Comparison of ENCODE assay signal across 21 cellular contexts in genomic region chr14:64201931-64202330, GRCh38.
DNase-seq lines count a peak whose midpoint lies in the region; ATAC-seq and TF ChIP-seq lines count a peak whose summit lies in the region.
"Had no signal": no experiment of that assay in that cellular context is flagged by ENCODE, and none has a peak within 500 bp of the region (broad histone marks: within the 10 kb centered on the region; RNA-seq: fewer than 3 reads in every experiment).

No MANE protein-coding gene starts in this region.

- H4K8ac ChIP-seq in H9 (replicated peaks; ENCODE audit: insufficient read length, low read depth, low read length) = no peak overlapping the region

- no peaks in the 10 kb centered on the region for H3K79me2 ChIP-seq in H9 (ENCODE audit: insufficient read depth, low read length)

- no peak overlapping the region for H3K56ac ChIP-seq in H9 (ENCODE audit: insufficient read length, low read depth, low read length)

- H3K9me3 ChIP-seq in H9 (ENCODE audit: control insufficient read depth, low read depth, low read length) (no peaks in the 10 kb centered on the region), body of pancreas (no peaks in the 10 kb centered on the region), thyroid gland (no peaks in the 10 kb centered on the region), prostate gland (no peaks in the 10 kb centered on the region)
- H3K9me3 ChIP-seq: MG63 had no signal

- no peak overlapping the region for H2BK20ac ChIP-seq in H9 (ENCODE audit: low read depth, low read length, poor library complexity, severe bottlenecking)

- no peak overlapping the region for H3K23ac ChIP-seq in H9 (ENCODE audit: insufficient read length, low read depth, low read length)

- H3K79me1 ChIP-seq in H9 (ENCODE audit: insufficient read depth, low read depth, low read length, poor library complexity, severe bottlenecking) = no peaks in the 10 kb centered on the region

- H3K4me3 ChIP-seq in body of pancreas (no peak overlapping the region), thyroid gland (replicated peaks in 1 of 3) (no peak overlapping the region), prostate gland (no peak overlapping the region)
- H3K4me3 ChIP-seq: MG63 had no signal

- no peak overlapping the region for H2BK5ac ChIP-seq in H9 (ENCODE audit: insufficient read length, low read length)

- no peak overlapping the region for H3K4me2 ChIP-seq in H9 (ENCODE audit: insufficient read depth, insufficient read length, low read length)

- H4K91ac ChIP-seq in H9 (ENCODE audit: insufficient read length, low read depth, low read length) = no peak overlapping the region

- H3K23me2 ChIP-seq in H9 (ENCODE audit: insufficient read length, low read depth, low read length, poor library complexity, severe bottlenecking) = peaks cover 1% of the 10 kb centered on the region

- H2BK12ac ChIP-seq in H9 (ENCODE audit: insufficient read length, low read depth, low read length) = no peak overlapping the region

- no peak overlapping the region for H3K4me3 Mint-ChIP-seq in H9
- H3K4me3 Mint-ChIP-seq: CD8-positive, alpha-beta memory T cell had no signal

- no peak overlapping the region; the same call in 1 of the 2 replicates for H3K14ac ChIP-seq in H9 (ENCODE audit: insufficient read depth, low read length)

- H3K18ac ChIP-seq in H9 (ENCODE audit: insufficient read length, low read depth, low read length) = no peak overlapping the region

- no peaks in the 10 kb centered on the region for H3K27me3 ChIP-seq in H9 (ENCODE audit: insufficient read depth, low read length)
- no peaks in the 10 kb centered on the region for H3K27me3 ChIP-seq in body of pancreas
- H3K27me3 ChIP-seq in thyroid gland = no peaks in the 10 kb centered on the region
- H3K27me3 ChIP-seq in prostate gland (replicated peaks; ENCODE audit: insufficient read depth) = no peaks in the 10 kb centered on the region
- H3K27me3 ChIP-seq: MG63 had no signal

- H4K5ac ChIP-seq in H9 (ENCODE audit: insufficient read length, low read depth, low read length) = no peak overlapping the region

- no peak overlapping the region for H3K9ac ChIP-seq in H9 (ENCODE audit: extremely low read depth, insufficient read length, low read length)

- H2AK5ac ChIP-seq in H9 (ENCODE audit: insufficient read length, low read length) = no peak overlapping the region

- intact Hi-C loops in body of pancreas (cut with DNase I) (no loop called here), thyroid gland (cut with DNase I) (no loop called here), prostate gland (cut with DNase I) (no loop called here)

- no peak for ATAC-seq in body of pancreas
- ATAC-seq: HCT116 had no signal

- H3K9me3 Mint-ChIP-seq in H9 = no peaks in the 10 kb centered on the region; a peak in 1 of 5 replicates
- H3K9me3 Mint-ChIP-seq: CD8-positive, alpha-beta memory T cell had no signal

- peaks cover 49 to 50% of the 10 kb centered on the region in 2 experiments for H3K4me1 Mint-ChIP-seq in H9

- no peak overlapping the region for H3T11ph ChIP-seq in H9 (ENCODE audit: low read length)

- WGBS in H9 (ENCODE audit: extremely low coverage, insufficient read length, low lambda C conversion rate) = no CpG with 5 or more reads among the region's 15 CpGs
- 93 to 94% methylated on average over 15 of the region's 15 CpGs for WGBS in body of pancreas, 2 donors
- 83 to 91% methylated on average over 15 of the region's 15 CpGs for WGBS in thyroid gland, 2 donors
- WGBS in prostate gland = 85% methylated on average over 15 of the region's 15 CpGs

- DNase-seq in NCI-H2171 (lab: John Stamatoyannopoulos, UW) (peak; percentile 23), NCI-H2171 treated with DMSO at 0.1 percent for 48 hours (lab: John Stamatoyannopoulos, UW) (no peak), H9 (no peak), body of pancreas (no peak), thyroid gland (no peak), prostate gland (ENCODE audit: low spot score) (no peak), NCI-H510A (lab: John Stamatoyannopoulos, UW) (no peak)
- DNase-seq in activated T-cell treated with anti-CD3 and anti-CD28 coated beads, Interleukin-2, amount 50 U/mL, for 1 hour = no peak
- DNase-seq: ACHN; CD8-positive, alpha-beta memory T cell; DMS153; GDM1; GOT3; MG63; NCI-H1048; NCI-H1417 treated with DMSO at 0.1 percent for 48 hours; NCI-H187; NCI-H748 treated with DMSO at 0.1 percent for 48 hours; NK-92 treated with Interleukin-12 subunit alpha and Interleukin-12 subunit beta, amount 100 ng/mL, for 24 hours had no signal

- H2AFZ ChIP-seq in H9 (ENCODE audit: low read length) = no peak overlapping the region

- no peaks in the 10 kb centered on the region for H3K27me3 Mint-ChIP-seq in H9 (ENCODE audit: low read depth)

- H3K36me3 Mint-ChIP-seq in H9 (ENCODE audit: insufficient read depth in 1 of 3, low read depth in 3 of 3) = peaks cover 0 to 11% (median 2%) of the 10 kb centered on the region in 3 experiments; a peak in 2 of 7 replicates

- no peak overlapping the region for H3K4ac ChIP-seq in H9 (ENCODE audit: low read depth, low read length)

- H3K27ac Mint-ChIP-seq in H9 = peak overlapping the region in 2 of 3 experiments; percentile 38 to 69; a peak in 3 of 7 replicates

- TF ChIP-seq CTCF in H9 (conservative IDR thresholded peaks at IDR 0.05) (no peak), body of pancreas (IDR thresholded peaks at IDR 0.05) (no peak), thyroid gland (IDR thresholded peaks at IDR 0.05) (no peak), prostate gland (IDR thresholded peaks at IDR 0.05) (no peak)

- H2BK15ac ChIP-seq in H9 (ENCODE audit: low read depth, low read length) = no peak overlapping the region

- no peaks in the 10 kb centered on the region for H4K20me1 ChIP-seq in H9 (ENCODE audit: control insufficient read depth, insufficient read depth, insufficient read length)

- TF ChIP-seq POLR2A in body of pancreas (IDR thresholded peaks at IDR 0.05) (no peak), thyroid gland (IDR thresholded peaks at IDR 0.05) (no peak), prostate gland (IDR thresholded peaks at IDR 0.05) (no peak)

- H3K27ac ChIP-seq in H9 (ENCODE audit: insufficient read length, low read depth, low read length) (no peak overlapping the region), body of pancreas (peak overlapping the region in 3 of 4 donors; percentile 14 to 35 (median 31)), thyroid gland (peak overlapping the region; percentile 22 to 81 (median 24)), prostate gland (no peak overlapping the region)
- H3K27ac ChIP-seq: 22Rv1 had no signal

- H3K4me1 ChIP-seq in H9 (ENCODE audit: insufficient read depth, low read length) (no peaks in the 10 kb centered on the region; the same call in 1 of the 2 replicates), body of pancreas (peaks cover 71% of the 10 kb centered on the region), thyroid gland (peaks cover 49 to 64% of the 10 kb centered on the region in 2 donors), prostate gland (replicated peaks) (no peaks in the 10 kb centered on the region)

- H2BK120ac ChIP-seq in H9 (ENCODE audit: low read depth, low read length, poor library complexity, severe bottlenecking) = no peak overlapping the region

- H3K36me3 ChIP-seq in body of pancreas (replicated peaks in 1 of 2; ENCODE audit: insufficient read depth in 1 of 2, low read depth in 2 of 2) = no peaks in the 10 kb centered on the region
- H3K36me3 ChIP-seq in thyroid gland = no peaks in the 10 kb centered on the region
- no peaks in the 10 kb centered on the region for H3K36me3 ChIP-seq in prostate gland
- H3K36me3 ChIP-seq: MG63 had no signal

Comparison
In these comparisons a context has a peak if more than half of its experiments do, and no peak if none do; other contexts are left out.
1. H3K27ac ChIP-seq: peak in body of pancreas (3 of 4) and thyroid gland (3 of 3); none in H9 (single experiment) and prostate gland (0 of 2).